ENCODE assay signal across 15 cellular contexts in genomic region chr17:17140590-17140980, GRCh38.
DNase-seq lines count a peak whose midpoint lies in the region; ATAC-seq and TF ChIP-seq lines count a peak whose summit lies in the region.
"Had no signal": no experiment of that assay in that cellular context is flagged by ENCODE, and none has a peak within 500 bp of the region (broad histone marks: within the 10 kb centered on the region; RNA-seq: fewer than 3 reads in every experiment).

No MANE protein-coding gene starts in this region.

- peaks cover 5% of the 10 kb centered on the region for H3K27me3 Mint-ChIP-seq in HFFc6 (ENCODE audit: insufficient read depth)
- H3K27me3 Mint-ChIP-seq: activated CD4-positive, alpha-beta memory T cell treated with anti-CD3 and anti-CD28 coated beads for 36 hours; brain; stimulated activated naive CD8-positive, alpha-beta T cell treated with anti-CD3 and anti-CD28 coated beads, Interleukin-15, Interleukin-2, amounts not matched to agents 100 ng/mL and 50 ng/mL, for 24 hours had no signal

- CTCF ChIA-PET in GM10248 (lab: Yijun Ruan, JAX) = interaction anchor here (1.7 to 4.0 kb wide), 7 partner anchors 11 to 140 kb away, joined by 3 to 22 read pairs (median 6); no protein-coding TSS in a partner anchor

- H3K27ac Mint-ChIP-seq in HFFc6 = peak overlapping the region; percentile 88
- H3K27ac Mint-ChIP-seq: activated CD4-positive, alpha-beta memory T cell treated with anti-CD3 and anti-CD28 coated beads for 36 hours; stimulated activated naive CD8-positive, alpha-beta T cell treated with anti-CD3 and anti-CD28 coated beads, Interleukin-15, Interleukin-2, amounts not matched to agents 100 ng/mL and 50 ng/mL, for 24 hours had no signal

- H3K36me3 Mint-ChIP-seq in HFFc6 (ENCODE audit: low read depth) = peaks cover 14% of the 10 kb centered on the region

- H3K4me3 ChIP-seq in ACC112 (ENCODE audit: low read depth, low read length) = no peak overlapping the region
- H3K4me3 ChIP-seq in astrocyte of the spinal cord (ENCODE audit: low read depth, low read length) = no peak overlapping the region
- no peak overlapping the region for H3K4me3 ChIP-seq in SJCRH30
- H3K4me3 ChIP-seq: heart left ventricle had no signal

- no peak overlapping the region for H2AFZ ChIP-seq in ACC112 (ENCODE audit: low read length, unreplicated experiment)

- POLR2A ChIA-PET in GM10248 (lab: Yijun Ruan, JAX) = no interaction called here

- no peak for ATAC-seq in GM19467 (IDR thresholded peaks at IDR 0.05; ENCODE audit: unreplicated experiment)

- H3K4me1 ChIP-seq in ACC112 (ENCODE audit: control insufficient read depth, insufficient read depth, low read length, unreplicated experiment) = peaks cover 18% of the 10 kb centered on the region
- H3K4me1 ChIP-seq in SJCRH30 = no peaks in the 10 kb centered on the region

- TF ChIP-seq CTCF in HFFc6 (IDR thresholded peaks at IDR 0.05) (peak; percentile 55), astrocyte of the spinal cord (IDR thresholded peaks at IDR 0.05; ENCODE audit: low read depth, low read length) (peak; percentile 25), GM10248 (IDR thresholded peaks at IDR 0.05; ENCODE audit: control extremely low read depth, extremely low read depth, low read depth, missing control alignments) (no peak)

- no peak overlapping the region; the same call in 1 of the 2 replicates for H3K4me3 Mint-ChIP-seq in HFFc6
- H3K4me3 Mint-ChIP-seq: activated CD4-positive, alpha-beta memory T cell treated with anti-CD3 and anti-CD28 coated beads for 36 hours; brain; nephron; stimulated activated naive CD8-positive, alpha-beta T cell treated with anti-CD3 and anti-CD28 coated beads, Interleukin-15, Interleukin-2, amounts not matched to agents 100 ng/mL and 50 ng/mL, for 24 hours had no signal

- peak; percentile 86 for DNase-seq in HFFc6
- DNase-seq in astrocyte of the spinal cord (ENCODE audit: low read depth, low spot score) = peak; percentile 72
- peak; percentile 80 for DNase-seq in iris pigment epithelial cell (ENCODE audit: low read depth)
- DNase-seq in NCI-H345 treated with DMSO at 0.1 percent for 48 hours (lab: John Stamatoyannopoulos, UW; ENCODE audit: unreplicated experiment) = no peak
- DNase-seq in SJCRH30 = no peak
- no peak for DNase-seq in GM10248 (ENCODE audit: extremely low spot score)
- DNase-seq: activated CD4-positive, alpha-beta memory T cell treated with anti-CD3 and anti-CD28 coated beads for 36 hours; heart left ventricle; KBM-7; NCI-H524 had no signal

- H3K36me3 ChIP-seq in ACC112 (ENCODE audit: insufficient read depth, low read length) (peaks cover 10% of the 10 kb centered on the region; the same call in 1 of the 2 replicates), SJCRH30 (peaks cover 82% of the 10 kb centered on the region)

- no peaks in the 10 kb centered on the region for H3K9me3 Mint-ChIP-seq in HFFc6
- H3K9me3 Mint-ChIP-seq: activated CD4-positive, alpha-beta memory T cell treated with anti-CD3 and anti-CD28 coated beads for 36 hours; brain; nephron; stimulated activated naive CD8-positive, alpha-beta T cell treated with anti-CD3 and anti-CD28 coated beads, Interleukin-15, Interleukin-2, amounts not matched to agents 100 ng/mL and 50 ng/mL, for 24 hours had no signal

- in situ Hi-C loops in astrocyte of the spinal cord (cut with HindIII; ENCODE audit: low sequenced_read_pairs) = no loop called here

- H3K27ac ChIP-seq in ACC112 (ENCODE audit: low read depth, low read length) (peak overlapping the region; percentile 10; the same call in 1 of the 2 replicates), SJCRH30 (no peak overlapping the region)

- H3K9me3 ChIP-seq in SJCRH30 (replicated peaks) = no peaks in the 10 kb centered on the region
- H3K9me3 ChIP-seq: heart left ventricle had no signal

- no peaks in the 10 kb centered on the region for H3K79me2 ChIP-seq in ACC112 (ENCODE audit: control insufficient read depth, insufficient read depth, low read length, unreplicated experiment)

- H3K4me1 Mint-ChIP-seq in HFFc6 (ENCODE audit: low read depth) = peaks cover 28% of the 10 kb centered on the region

- no peaks in the 10 kb centered on the region for H3K27me3 ChIP-seq in ACC112 (ENCODE audit: insufficient read depth, low read length)
- no peaks in the 10 kb centered on the region for H3K27me3 ChIP-seq in SJCRH30
- H3K27me3 ChIP-seq: heart left ventricle had no signal

Comparison
In these comparisons a context has a peak if more than half of its experiments do, and no peak if none do; other contexts are left out.
1. DNase-seq: peak in HFFc6 (single experiment), astrocyte of the spinal cord (single experiment) and iris pigment epithelial cell (single experiment); none in NCI-H345 treated with DMSO at 0.1 percent for 48 hours (single experiment), SJCRH30 (0 of 2) and GM10248 (single experiment).